In genomic region chr3:30710017-30710416, GRCh38 we compare ENCODE assay signal across 25 cellular contexts.
"Had no signal": no experiment of that assay in that cellular context is flagged by ENCODE, and none has a peak within 500 bp of the region (broad histone marks: within the 10 kb centered on the region; RNA-seq: fewer than 3 reads in every experiment).

No MANE protein-coding gene starts in this region.

- H3K36me3 ChIP-seq: left ventricle myocardium inferior, pancreas, prostate gland, spleen, suprapubic skin, thoracic aorta, tibial artery, upper lobe of right lung had no signal

- H3K27me3 ChIP-seq: pancreas, spleen, suprapubic skin, tibial artery, upper lobe of right lung had no signal

- H3K4me1 ChIP-seq: pancreas, prostate gland, suprapubic skin, tibial artery, upper lobe of right lung had no signal

- DNase-seq: hypothalamus; immature natural killer cell; kidney; left ventricle myocardium inferior; mesendoderm; naive thymus-derived CD4-positive, alpha-beta T cell; nucleus accumbens; pancreas; posterior cingulate gyrus; retina; right cardiac atrium; spleen; stimulated activated CD4-positive, alpha-beta T cell treated with anti-CD3 and anti-CD28 coated beads, Interleukin-4, amount 100 ng/mL, for 24 hours; stimulated activated naive CD4-positive, alpha-beta T cell; tibial artery; trophoblast cell; upper lobe of right lung had no signal

- H3K9me3 ChIP-seq: left ventricle myocardium inferior, pancreas, prostate gland, suprapubic skin, thoracic aorta, tibial artery, upper lobe of right lung had no signal

- H3K27ac ChIP-seq: left ventricle myocardium inferior, pancreas, prostate gland, skin epidermis, spleen, suprapubic skin, thoracic aorta, tibial artery, upper lobe of right lung had no signal

- H3K4me3 ChIP-seq: left ventricle myocardium inferior, lung, pancreas, prostate gland, skin epidermis, spleen, suprapubic skin, thoracic aorta, tibial artery, upper lobe of right lung had no signal

- ATAC-seq: naive thymus-derived CD4-positive, alpha-beta T cell; natural killer cell treated with Interleukin-12 subunit alpha and Interleukin-12 subunit beta and Interleukin-15 and Interleukin-18, amount 100 ng/mL, for 72 hours; pancreas; right cardiac atrium; sciatic nerve; stimulated activated effector memory CD8-positive, alpha-beta T cell treated with anti-CD3 and anti-CD28 coated beads, Interleukin-12 subunit alpha, Interleukin-12 subunit beta, amount 100 ng/mL, for 72 hours; upper lobe of right lung had no signal
